Comparison of ENCODE assay signal across 15 cellular contexts in genomic region chrX:76971393-76972376, GRCh38.
DNase-seq lines count a peak whose midpoint lies in the region; ATAC-seq lines count a peak whose summit lies in the region.
"Had no signal": no experiment of that assay in that cellular context is flagged by ENCODE, and none has a peak within 500 bp of the region (broad histone marks: within the 10 kb centered on the region; RNA-seq: fewer than 3 reads in every experiment).

No MANE protein-coding gene starts in this region.

- no peaks in the 10 kb centered on the region for H3K36me3 Mint-ChIP-seq in activated naive CD8-positive, alpha-beta T cell treated with anti-CD3 and anti-CD28 coated beads for 36 hours
- no peaks in the 10 kb centered on the region for H3K36me3 Mint-ChIP-seq in effector memory CD8-positive, alpha-beta T cell (ENCODE audit: insufficient read depth)

- WGBS in right cardiac atrium: 18% methylated on average over 1 of the region's 1 CpG

- DNase-seq in activated naive CD8-positive, alpha-beta T cell treated with anti-CD3 and anti-CD28 coated beads for 36 hours: peak; percentile 4
- DNase-seq in right cardiac atrium: no peak
- no peak for DNase-seq in effector memory CD8-positive, alpha-beta T cell
- DNase-seq in G401 (ENCODE audit: low spot score): no peak
- DNase-seq: C1 segment of cervical spinal cord, dorsolateral prefrontal cortex, GF-D8, NCI-H2107, retina, substantia nigra had no signal

- no peak overlapping the region for H3K27ac ChIP-seq in right cardiac atrium (ENCODE audit: low read length)
- H3K27ac ChIP-seq: dorsolateral prefrontal cortex, gastroesophageal sphincter had no signal

- H3K9me3 Mint-ChIP-seq in activated naive CD8-positive, alpha-beta T cell treated with anti-CD3 and anti-CD28 coated beads for 36 hours: no peaks in the 10 kb centered on the region
- H3K9me3 Mint-ChIP-seq in effector memory CD8-positive, alpha-beta T cell: no peaks in the 10 kb centered on the region

- in situ Hi-C loops in G401 (cut with HindIII; ENCODE audit: low sequenced_read_pairs): no loop called here

- H3K27me3 ChIP-seq in right cardiac atrium (ENCODE audit: control insufficient read depth, insufficient read depth): no peaks in the 10 kb centered on the region
- H3K27me3 ChIP-seq: gastroesophageal sphincter had no signal

- intact Hi-C loops in right cardiac atrium (cut with DNase I): no loop called here

- peak overlapping the region; percentile 84 for H3K27ac Mint-ChIP-seq in activated naive CD8-positive, alpha-beta T cell treated with anti-CD3 and anti-CD28 coated beads for 36 hours
- H3K27ac Mint-ChIP-seq in effector memory CD8-positive, alpha-beta T cell: no peak overlapping the region

- no peak overlapping the region for H3K4me3 Mint-ChIP-seq in activated naive CD8-positive, alpha-beta T cell treated with anti-CD3 and anti-CD28 coated beads for 36 hours
- no peak overlapping the region for H3K4me3 Mint-ChIP-seq in effector memory CD8-positive, alpha-beta T cell

- no peaks in the 10 kb centered on the region for H3K27me3 Mint-ChIP-seq in activated naive CD8-positive, alpha-beta T cell treated with anti-CD3 and anti-CD28 coated beads for 36 hours
- no peaks in the 10 kb centered on the region for H3K27me3 Mint-ChIP-seq in effector memory CD8-positive, alpha-beta T cell

- no peaks in the 10 kb centered on the region for H3K9me3 ChIP-seq in right cardiac atrium (ENCODE audit: control insufficient read depth, low read length)
- H3K9me3 ChIP-seq: gastroesophageal sphincter had no signal

- H3K4me1 Mint-ChIP-seq in activated naive CD8-positive, alpha-beta T cell treated with anti-CD3 and anti-CD28 coated beads for 36 hours: peaks cover 3% of the 10 kb centered on the region
- no peaks in the 10 kb centered on the region for H3K4me1 Mint-ChIP-seq in effector memory CD8-positive, alpha-beta T cell (ENCODE audit: low read depth in 2 of 2)

- ATAC-seq in GM18508 (IDR thresholded peaks at IDR 0.05; ENCODE audit: insufficient read depth, unreplicated experiment) (peak; percentile 69), GM19463 (IDR thresholded peaks at IDR 0.05; ENCODE audit: unreplicated experiment) (peak; percentile 71), HG03097 (IDR thresholded peaks at IDR 0.05; ENCODE audit: low FRiP score, unreplicated experiment) (peak; percentile 62), right cardiac atrium (no peak), GM19035 (IDR thresholded peaks at IDR 0.05; ENCODE audit: unreplicated experiment) (no peak)
- no peak for ATAC-seq in effector memory CD8-positive, alpha-beta T cell (replicated peaks)
- ATAC-seq: gastroesophageal sphincter had no signal

- H3K4me3 ChIP-seq in right cardiac atrium (ENCODE audit: low read length): no peak overlapping the region
- H3K4me3 ChIP-seq: dorsolateral prefrontal cortex, gastroesophageal sphincter had no signal

- no peaks in the 10 kb centered on the region for H3K4me1 ChIP-seq in right cardiac atrium (ENCODE audit: control insufficient read depth, insufficient read depth, low read length)

Comparison
In these comparisons a context has a peak if more than half of its experiments do, and no peak if none do; other contexts are left out.
1. ATAC-seq: peak in GM18508 (single experiment), GM19463 (single experiment) and HG03097 (single experiment); none in right cardiac atrium (0 of 2), effector memory CD8-positive, alpha-beta T cell (single experiment) and GM19035 (single experiment).